In the genomic region with DNA sequence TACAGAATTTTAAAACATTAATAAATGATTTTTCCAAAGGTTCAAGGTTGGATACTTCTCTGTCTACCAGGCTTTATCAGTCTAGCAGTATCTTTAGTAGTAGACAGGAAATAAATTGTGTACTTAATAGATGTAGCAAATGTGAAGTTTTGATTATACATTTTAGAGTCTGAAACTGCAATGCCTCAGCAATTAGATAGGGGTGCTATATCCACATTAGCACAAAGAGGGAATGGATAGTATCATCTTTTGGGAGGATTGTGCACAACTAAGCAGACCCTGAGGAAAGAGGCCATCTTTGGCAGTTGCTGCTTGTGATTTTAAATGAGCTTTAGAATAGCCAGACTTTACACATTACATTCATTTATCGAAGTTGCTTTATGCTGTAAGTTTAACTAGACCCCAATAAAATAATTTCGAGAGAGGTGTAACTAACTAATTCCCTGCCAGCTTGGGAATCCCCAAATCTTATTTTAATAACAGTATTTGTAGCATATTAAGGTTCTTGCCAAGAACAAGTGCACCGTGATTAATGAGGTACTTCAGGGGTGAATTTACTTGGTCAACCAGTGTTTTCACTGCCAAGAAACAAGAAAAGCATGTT, we compare ENCODE assay signal across 9 cellular contexts. TPM values are rescaled to one million over a fixed set of nuclear protein-coding genes. Genes with fewer than 3 reads are reported as not detected.
A peak's percentile ranks its signal among the peaks of the same experiment; 100 is the strongest.
DNase-seq lines count a peak whose midpoint lies in the region; ATAC-seq and TF ChIP-seq lines count a peak whose summit lies in the region.
"Had no signal": no experiment of that assay in that cellular context is flagged by ENCODE, and none has a peak within 500 bp of the region (broad histone marks: within the 10 kb centered on the region; RNA-seq: fewer than 3 reads in every experiment).

No MANE protein-coding gene starts in this region.

- H3K9me3 Mint-ChIP-seq in neural progenitor cell: no peaks in the 10 kb centered on the region
- no peaks in the 10 kb centered on the region for H3K9me3 Mint-ChIP-seq in T-cell
- H3K9me3 Mint-ChIP-seq: dendritic cell treated with granulocyte-macrophage colony-stimulating factor and Interleukin-4, amounts not matched to agents 40 ng/mL and 50 ng/mL, for 4 days had no signal

- H3F3A ChIP-seq in neural progenitor cell (ENCODE audit: low read depth): peaks cover 6% of the 10 kb centered on the region

- TF ChIP-seq CTCF in GM12864 (IDR thresholded peaks at IDR 0.05; ENCODE audit: low read depth, low read length, missing control alignments): peak; percentile 65
- peak; percentile 72 for TF ChIP-seq CTCF in neural progenitor cell (IDR thresholded peaks at IDR 0.05)

- ATAC-seq in T-cell (replicated peaks in 1 of 4) (no peak), HG03439 (IDR thresholded peaks at IDR 0.05; ENCODE audit: unreplicated experiment) (no peak)

- POLR2A ChIA-PET in T-cell (lab: Charles Lee): no interaction called here

- CTCF ChIA-PET in T-cell (lab: Charles Lee): interaction anchor here (0.6 to 1.6 kb wide), 5 partner anchors 8 to 168 kb away, joined by 3 to 6 read pairs (median 4); no protein-coding TSS in a partner anchor

- no peaks in the 10 kb centered on the region for H3K9me3 ChIP-seq in neural progenitor cell (ENCODE audit: low read depth)

- H4K20me1 ChIP-seq in neural progenitor cell (ENCODE audit: low read depth): peaks cover 10% of the 10 kb centered on the region

- no peaks in the 10 kb centered on the region for H3K36me3 ChIP-seq in neural progenitor cell

- no peaks in the 10 kb centered on the region for H3K79me2 ChIP-seq in neural progenitor cell (ENCODE audit: low read depth)

- H2AFZ ChIP-seq in neural progenitor cell (replicated peaks): no peak overlapping the region

- H3K4me2 ChIP-seq in neural progenitor cell: no peak overlapping the region

- DNase-seq in A172 (ENCODE audit: low spot score) (peak; percentile 35), GM12864 (ENCODE audit: low read depth) (no peak), NCI-H748 (lab: John Stamatoyannopoulos, UW; ENCODE audit: unreplicated experiment) (peak; percentile 68), neural progenitor cell (ENCODE audit: low spot score) (peak; percentile 39), T-cell (no peak)
- peak; percentile 6 for DNase-seq in central memory CD4-positive, alpha-beta T cell
- no peak for DNase-seq in activated CD4-positive, alpha-beta T cell treated with anti-CD3 and anti-CD28 coated beads, Interleukin-2, amount 50 U/mL, for 4 hours

- H3K4me3 ChIP-seq in GM12864 (ENCODE audit: low read depth, low read length) (no peak overlapping the region), neural progenitor cell (no peak overlapping the region)

- H3K27ac ChIP-seq in neural progenitor cell: no peak overlapping the region

- H3K4me1 Mint-ChIP-seq in neural progenitor cell: peaks cover 16% of the 10 kb centered on the region
- H3K4me1 Mint-ChIP-seq in T-cell: peaks cover 30 to 39% (median 35%) of the 10 kb centered on the region in 3 donors

- peaks cover 23% of the 10 kb centered on the region for H3K4me1 ChIP-seq in neural progenitor cell

- H3K4me3 Mint-ChIP-seq in neural progenitor cell (no peak overlapping the region), T-cell (no peak overlapping the region)
- H3K4me3 Mint-ChIP-seq: dendritic cell treated with granulocyte-macrophage colony-stimulating factor and Interleukin-4, amounts not matched to agents 40 ng/mL and 50 ng/mL, for 4 days had no signal

- no peaks in the 10 kb centered on the region for H3K36me3 Mint-ChIP-seq in neural progenitor cell
- no peaks in the 10 kb centered on the region for H3K36me3 Mint-ChIP-seq in T-cell

- no peak overlapping the region for H3K9ac ChIP-seq in neural progenitor cell

- peaks cover 22% of the 10 kb centered on the region for H3K27me3 Mint-ChIP-seq in neural progenitor cell (ENCODE audit: insufficient read depth, low read depth)
- H3K27me3 Mint-ChIP-seq in T-cell: no peaks in the 10 kb centered on the region

- no peak overlapping the region for H3K27ac Mint-ChIP-seq in neural progenitor cell
- no peak overlapping the region for H3K27ac Mint-ChIP-seq in T-cell
- H3K27ac Mint-ChIP-seq: dendritic cell treated with granulocyte-macrophage colony-stimulating factor and Interleukin-4, amounts not matched to agents 40 ng/mL and 50 ng/mL, for 4 days had no signal

- H3K27me3 ChIP-seq in neural progenitor cell: peaks cover 53% of the 10 kb centered on the region

RNA-seq across cellular contexts. Expression of gene KCNQ5, which starts 2.8 kb away (rescaled TPM):
- 6.5 and 6.7 TPM in 2 replicates for total RNA-seq in A172 (2014; rRNA removed; shearing (Covaris generic))
- total RNA-seq in neural progenitor cell (ENCODE audit: low replicate concordance): 0.09 TPM in 1 of 2 replicates, not detected in the other
- total RNA-seq in T-cell: 1 to 10 TPM; 3.5 to 5.3 (median 4.3) TPM

Comparison
In these comparisons a context has a peak if more than half of its experiments do, and no peak if none do; other contexts are left out.
1. DNase-seq: peak in A172 (single experiment), NCI-H748 (single experiment), central memory CD4-positive, alpha-beta T cell (single experiment) and neural progenitor cell (single experiment); none in GM12864 (single experiment), activated CD4-positive, alpha-beta T cell treated with anti-CD3 and anti-CD28 coated beads, Interleukin-2, amount 50 U/mL, for 4 hours (0 of 2) and T-cell (0 of 34).